1 cellular context compared by ENCODE assay signal in genomic region chr14:99605299-99605961, GRCh38.
TF ChIP-seq lines count a peak whose summit lies in the region.

No MANE protein-coding gene starts in this region.

TF ChIP-seq in HepG2, 621 proteins besides CTCF, POLR2A, EP300 and RAD21 (continued from another document and continues in another):
- TF ChIP-seq ZHX2 (IDR thresholded peaks at IDR 0.05; ENCODE audit: low read depth) (no peak), ZHX2 (CRISPR knock-in tag; IDR thresholded peaks at IDR 0.05; ENCODE audit: borderline replicate concordance) (no peak), ZNF574 (CRISPR knock-in tag; IDR thresholded peaks at IDR 0.05) (no peak; the same call in 1 of the 2 replicates), KLF12 (CRISPR knock-in tag; IDR thresholded peaks at IDR 0.05; ENCODE audit: borderline replicate concordance) (no peak), ZNF562 (CRISPR knock-in tag; IDR thresholded peaks at IDR 0.05; ENCODE audit: borderline replicate concordance) (no peak), ZFP82 (CRISPR knock-in tag; IDR thresholded peaks at IDR 0.05; ENCODE audit: borderline replicate concordance) (no peak), ZNF746 (CRISPR knock-in tag; IDR thresholded peaks at IDR 0.05) (no peak), ZBTB37 (CRISPR knock-in tag; IDR thresholded peaks at IDR 0.05) (no peak), RORA (CRISPR knock-in tag; IDR thresholded peaks at IDR 0.05) (no peak), GMEB2 (CRISPR knock-in tag; IDR thresholded peaks at IDR 0.05; ENCODE audit: low read depth) (no peak), THAP11 (CRISPR knock-in tag; IDR thresholded peaks at IDR 0.05) (no peak), MAZ (IDR thresholded peaks at IDR 0.05; ENCODE audit: borderline replicate concordance, low read depth, low read length) (no peak; the same call in 1 of the 2 replicates), MAZ (CRISPR knock-in tag; IDR thresholded peaks at IDR 0.05; ENCODE audit: low read depth) (0 out of 2 replicates have a peak, but pooled peaks have one; percentile 17), AFF4 (CRISPR knock-in tag; IDR thresholded peaks at IDR 0.05) (no peak), ZBTB4 (CRISPR knock-in tag; IDR thresholded peaks at IDR 0.05; ENCODE audit: borderline replicate concordance) (no peak), MZF1 (CRISPR knock-in tag; IDR thresholded peaks at IDR 0.05; ENCODE audit: borderline replicate concordance) (no peak), ZNF687 (CRISPR knock-in tag; IDR thresholded peaks at IDR 0.05) (peak; percentile 54), ZBTB2 (CRISPR knock-in tag; IDR thresholded peaks at IDR 0.05; ENCODE audit: low read depth) (0 out of 2 replicates have a peak, but pooled peaks have one; percentile 3), SAFB2 (CRISPR knock-in tag; IDR thresholded peaks at IDR 0.05; ENCODE audit: borderline replicate concordance, low read depth) (no peak), ZNF543 (CRISPR knock-in tag; IDR thresholded peaks at IDR 0.05) (no peak), ZNF7 (CRISPR knock-in tag; IDR thresholded peaks at IDR 0.05) (no peak), CREB1 (IDR thresholded peaks at IDR 0.05) (no peak), CREB1 (CRISPR knock-in tag; IDR thresholded peaks at IDR 0.05) (no peak), ZBTB21 (CRISPR knock-in tag; IDR thresholded peaks at IDR 0.05) (no peak), KLF15 (CRISPR knock-in tag; IDR thresholded peaks at IDR 0.05; ENCODE audit: borderline replicate concordance) (no peak), TBX3 (IDR thresholded peaks at IDR 0.05; ENCODE audit: borderline replicate concordance) (no peak)
